ENCODE assay signal across 8 cellular contexts in the genomic region with DNA sequence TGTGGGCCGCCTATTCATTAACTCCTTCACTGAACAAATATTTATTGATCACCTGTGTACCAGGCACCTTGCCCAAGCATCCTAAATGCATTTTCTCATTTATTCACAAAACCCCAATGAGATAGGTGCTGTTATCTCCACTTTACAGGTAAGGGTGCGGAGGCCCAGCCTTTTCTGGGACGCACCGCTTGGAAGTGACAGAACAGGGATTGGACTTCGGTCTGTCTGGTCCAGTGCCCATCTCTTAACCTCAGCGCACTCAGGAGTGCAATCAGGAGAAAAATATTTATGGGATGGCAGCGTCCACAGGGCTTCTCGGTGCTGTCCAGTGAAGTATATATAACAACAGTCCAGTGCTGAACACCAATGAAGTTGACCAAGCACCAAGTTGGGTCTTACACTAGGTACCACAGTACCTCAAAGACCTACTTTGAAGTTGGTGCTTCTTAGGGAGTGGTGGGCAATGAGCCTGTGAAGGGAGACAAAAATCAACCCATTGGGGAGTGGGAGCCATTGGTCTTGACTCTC. TPM values are rescaled to one million over a fixed set of nuclear protein-coding genes. Genes with fewer than 3 reads are reported as not detected.
DNase-seq lines count a peak whose midpoint lies in the region; ATAC-seq and TF ChIP-seq lines count a peak whose summit lies in the region.

No MANE protein-coding gene starts in this region.

- H3K4me1 Mint-ChIP-seq in CD4-positive, alpha-beta memory T cell: peaks cover 4 to 13% (median 8%) of the 10 kb centered on the region in 4 donors

- no peaks in the 10 kb centered on the region for H3K27me3 ChIP-seq in CD4-positive, alpha-beta memory T cell (ENCODE audit: insufficient read depth, low read length)
- H3K27me3 ChIP-seq in PC-9 (ENCODE audit: insufficient read depth, low read depth) (no peaks in the 10 kb centered on the region), neutrophil (peaks cover 14% of the 10 kb centered on the region), aorta (ENCODE audit: control insufficient read depth in 1 of 2, insufficient read depth in 2 of 2, low read length in 1 of 2) (no peaks in the 10 kb centered on the region)

- no peaks in the 10 kb centered on the region for H3K9me3 Mint-ChIP-seq in CD4-positive, alpha-beta memory T cell

- no peak overlapping the region for H3K27ac ChIP-seq in CD4-positive, alpha-beta memory T cell (ENCODE audit: low read depth, low read length)
- no peak overlapping the region for H3K27ac ChIP-seq in PC-9
- no peak overlapping the region for H3K27ac ChIP-seq in neutrophil
- no peak overlapping the region for H3K27ac ChIP-seq in aorta (ENCODE audit: low read depth in 1 of 2, low read length in 2 of 2)

- TSS peak; percentile 20 for BruUV-seq in PC-9 (replicated peaks; lab: Mats Ljungman, UMichigan)

- peaks cover 12% of the 10 kb centered on the region for H3K4me1 ChIP-seq in CD4-positive, alpha-beta memory T cell (ENCODE audit: insufficient read depth, low read length)
- H3K4me1 ChIP-seq in PC-9 (replicated peaks; ENCODE audit: insufficient read depth): 0 out of 2 replicates have a peak, but pooled peaks cover 4% of the 10 kb centered on the region
- H3K4me1 ChIP-seq in neutrophil (ENCODE audit: control insufficient read depth in 1 of 2, insufficient read depth in 1 of 2, low read depth in 1 of 2, low read length in 1 of 2): peaks cover 9 to 11% of the 10 kb centered on the region in 2 experiments
- H3K4me1 ChIP-seq in aorta (ENCODE audit: control insufficient read depth in 1 of 2, insufficient read depth in 2 of 2, low read length in 2 of 2): peaks cover 2 to 3% of the 10 kb centered on the region in 2 donors

- no peaks in the 10 kb centered on the region for H3K9me3 ChIP-seq in CD4-positive, alpha-beta memory T cell (ENCODE audit: control insufficient read depth in 1 of 2, low read length in 2 of 2)
- H3K9me3 ChIP-seq in PC-9 (ENCODE audit: insufficient read depth, low read depth) (no peaks in the 10 kb centered on the region), neutrophil (no peaks in the 10 kb centered on the region), aorta (ENCODE audit: control insufficient read depth, low read length) (no peaks in the 10 kb centered on the region)

- intact Hi-C loops in CD4-positive, alpha-beta memory T cell (cut with micrococcal nuclease): loop anchor here (1.0 kb wide), 1 partner anchor 20 kb away; no protein-coding TSS in a partner anchor
- intact Hi-C loops in PC-9 (cut with micrococcal nuclease; ENCODE audit: unreplicated experiment): no loop called here
- intact Hi-C loops in posterior vena cava (cut with DNase I): no loop called here
- intact Hi-C loops in aorta (cut with DNase I): no loop called here

- peak overlapping the region; percentile 82 for H3K4me2 ChIP-seq in PC-9

- H3K36me3 Mint-ChIP-seq in CD4-positive, alpha-beta memory T cell: no peaks in the 10 kb centered on the region

- H3K4me3 ChIP-seq in CD4-positive, alpha-beta memory T cell (ENCODE audit: low read length in 2 of 2): peak overlapping the region; percentile 65 to 69
- peak overlapping the region; percentile 72 for H3K4me3 ChIP-seq in PC-9
- peak overlapping the region; percentile 78 for H3K4me3 ChIP-seq in epithelial cell of proximal tubule (ENCODE audit: low read depth, low read length)
- peak overlapping the region; percentile 56 to 63 for H3K4me3 ChIP-seq in neutrophil (ENCODE audit: low read depth in 1 of 2, low read length in 1 of 2)
- H3K4me3 ChIP-seq in aorta (ENCODE audit: low read length in 2 of 2): no peak overlapping the region

- no peaks in the 10 kb centered on the region for H4K20me1 ChIP-seq in PC-9 (ENCODE audit: insufficient read depth)

- CTCF ChIA-PET in CD4-positive, alpha-beta memory T cell (lab: Charles Lee; ENCODE audit: partially characterized antibody): no interaction called here
- CTCF ChIA-PET in PC-9 (lab: Charles Lee): no interaction called here

- 76 to 79% methylated on average over 8 of the region's 8 CpGs for WGBS in aorta, 2 donors

- TF ChIP-seq CTCF in PC-9 (conservative IDR thresholded peaks at IDR 0.05) (no peak), epithelial cell of proximal tubule (conservative IDR thresholded peaks at IDR 0.05; ENCODE audit: low read depth, low read length) (no peak), neutrophil (IDR thresholded peaks at IDR 0.05) (no peak)

- H3K36me3 ChIP-seq in CD4-positive, alpha-beta memory T cell (ENCODE audit: insufficient read depth, low read length): no peaks in the 10 kb centered on the region
- no peaks in the 10 kb centered on the region for H3K36me3 ChIP-seq in PC-9 (ENCODE audit: low read depth)
- H3K36me3 ChIP-seq in neutrophil: no peaks in the 10 kb centered on the region
- peaks cover 0 to 1% of the 10 kb centered on the region in 2 donors for H3K36me3 ChIP-seq in aorta (ENCODE audit: control insufficient read depth in 1 of 2, insufficient read depth in 2 of 2, low read length in 1 of 2)

- ATAC-seq in HG02798 (IDR thresholded peaks at IDR 0.05; ENCODE audit: poor library complexity, unreplicated experiment) (no peak), aorta (ENCODE audit: low FRiP score) (no peak)

- H3K4me3 Mint-ChIP-seq in CD4-positive, alpha-beta memory T cell: peak overlapping the region; percentile 83 to 93 (median 86)

- H3K27me3 Mint-ChIP-seq in CD4-positive, alpha-beta memory T cell: peaks cover 0 to 2% of the 10 kb centered on the region in 2 donors

- no peak for DNase-seq in CD4-positive, alpha-beta memory T cell
- DNase-seq in PC-9 (no peak), epithelial cell of proximal tubule (ENCODE audit: low read depth) (no peak), GOT3 (lab: John Stamatoyannopoulos, UW) (no peak), posterior vena cava (ENCODE audit: low spot score) (no peak), aorta (no peak)

- H3K79me2 ChIP-seq in PC-9 (ENCODE audit: low read depth): no peaks in the 10 kb centered on the region

- POLR2A ChIA-PET in CD4-positive, alpha-beta memory T cell (lab: Charles Lee; ENCODE audit: partially characterized antibody): interaction anchor here (1.0 to 1.2 kb wide), 2 partner anchors 31 to 205 kb away, joined by 4 to 8 read pairs; a partner anchor contains a TSS
- POLR2A ChIA-PET in PC-9 (lab: Charles Lee; ENCODE audit: unreplicated experiment): interaction anchor here (0.6 to 0.7 kb wide), 2 partner anchors 25 to 193 kb away, joined by 3 to 9 read pairs; no protein-coding TSS in a partner anchor

- H2AFZ ChIP-seq in PC-9: peak overlapping the region; percentile 90

- H3K9me2 ChIP-seq in PC-9 (ENCODE audit: insufficient read depth): no peaks in the 10 kb centered on the region

- H3K27ac Mint-ChIP-seq in CD4-positive, alpha-beta memory T cell: peak overlapping the region in 3 of 7 donors; percentile 24 to 63 (median 48)

- peaks cover 4% of the 10 kb centered on the region; the same call in 1 of the 2 replicates for H3F3A ChIP-seq in PC-9 (ENCODE audit: insufficient read depth, low read depth)

RNA-seq across cellular contexts. Expression of a gene that starts 18.9 kb away (rescaled TPM):
- 1 to 10 TPM; 5.9 to 6.6 TPM for total RNA-seq in CD4-positive, alpha-beta memory T cell
- under 1 TPM in 1 of 2 donors, not detected in 1; 0.41 TPM for polyA plus RNA-seq in CD4-positive, alpha-beta memory T cell
- total RNA-seq in PC-9 (2021) (10.8 and 18.1 TPM in 2 replicates), epithelial cell of proximal tubule (2.2 and 10.4 TPM in 2 replicates), posterior vena cava (10 to 100 TPM; 38.5 to 40.4 TPM), aorta (10 to 100 TPM; 59.1 to 70.9 TPM)
- 10 to 100 TPM in 1 of 2 donors, 1 to 10 TPM in 1; 6.3 to 26.6 TPM for polyA plus RNA-seq in aorta

Comparison
In these comparisons a context has a peak if more than half of its experiments do, and no peak if none do; other contexts are left out.
1. H3K4me3 ChIP-seq: peak in CD4-positive, alpha-beta memory T cell (2 of 2), PC-9 (single experiment), epithelial cell of proximal tubule (single experiment) and neutrophil (2 of 2); none in aorta (0 of 2).